16 cellular contexts compared by ENCODE assay signal in genomic region chr14:97703006-97703760, GRCh38.
DNase-seq lines count a peak whose midpoint lies in the region; ATAC-seq and FAIRE-seq lines count a peak whose summit lies in the region.
"Had no signal": no experiment of that assay in that cellular context is flagged by ENCODE, and none has a peak within 500 bp of the region (broad histone marks: within the 10 kb centered on the region; RNA-seq: fewer than 3 reads in every experiment).

No MANE protein-coding gene starts in this region.

- H3K9me3 ChIP-seq in T-helper 17 cell (ENCODE audit: control insufficient read depth, low read length, poor library complexity, severe bottlenecking) (no peaks in the 10 kb centered on the region), small intestine (ENCODE audit: control insufficient read depth, low read depth) (no peaks in the 10 kb centered on the region)
- H3K9me3 ChIP-seq: colonic mucosa, esophagus muscularis mucosa, vagina had no signal

- no peak for FAIRE-seq in small intestine (lab: Jason Lieb, UNC)
- FAIRE-seq: G401.6, GM18507 had no signal

- H3K36me3 ChIP-seq in small intestine (ENCODE audit: control insufficient read depth in 2 of 2, insufficient read depth in 2 of 2, low read length in 2 of 2): no peaks in the 10 kb centered on the region
- H3K36me3 ChIP-seq: colonic mucosa, esophagus muscularis mucosa, vagina had no signal

- 53 to 62% (median 53%) methylated on average over 12 of the region's 12 CpGs for WGBS in small intestine, 3 donors

- DNase-seq in T-helper 17 cell: no peak
- no peak for DNase-seq in activated naive CD8-positive, alpha-beta T cell treated with anti-CD3 and anti-CD28 coated beads for 36 hours
- DNase-seq in small intestine: peak; percentile 32
- DNase-seq in AG08396 (ENCODE audit: low spot score): no peak
- DNase-seq: C1 segment of cervical spinal cord, colonic mucosa, H9, NCI-H1105 treated with DMSO at 0.1 percent for 48 hours, NCI-H510A had no signal

- H3K4me1 Mint-ChIP-seq in T-helper 17 cell: peaks cover 45% of the 10 kb centered on the region
- peaks cover 59% of the 10 kb centered on the region for H3K4me1 Mint-ChIP-seq in activated naive CD8-positive, alpha-beta T cell treated with anti-CD3 and anti-CD28 coated beads for 36 hours

- H3K4me3 ChIP-seq in small intestine (ENCODE audit: low read depth in 1 of 2, low read length in 2 of 2): no peak overlapping the region
- H3K4me3 ChIP-seq: colonic mucosa, esophagus muscularis mucosa, vagina had no signal

- H3K4me1 ChIP-seq in small intestine (ENCODE audit: control insufficient read depth in 2 of 2, insufficient read depth in 1 of 2, low read depth in 1 of 2, low read length in 1 of 2): no peaks in the 10 kb centered on the region
- H3K4me1 ChIP-seq: colonic mucosa, esophagus muscularis mucosa, vagina had no signal

- ATAC-seq in GM19395 (IDR thresholded peaks at IDR 0.05; ENCODE audit: unreplicated experiment): peak; percentile 70
- ATAC-seq in T-helper 17 cell: peak; percentile 66
- no peak for ATAC-seq in GM19328 (IDR thresholded peaks at IDR 0.05; ENCODE audit: unreplicated experiment)
- no peak for ATAC-seq in GM18873 (IDR thresholded peaks at IDR 0.05; ENCODE audit: low FRiP score, unreplicated experiment)

- peak overlapping the region; percentile 53 to 74 for H3K27ac ChIP-seq in small intestine (ENCODE audit: low read depth in 1 of 2, low read length in 1 of 2)
- H3K27ac ChIP-seq: colonic mucosa, esophagus muscularis mucosa, vagina had no signal

- peaks cover 12% of the 10 kb centered on the region for H3K9me3 Mint-ChIP-seq in activated naive CD8-positive, alpha-beta T cell treated with anti-CD3 and anti-CD28 coated beads for 36 hours

- H3K27me3 Mint-ChIP-seq in T-helper 17 cell: no peaks in the 10 kb centered on the region
- no peaks in the 10 kb centered on the region for H3K27me3 Mint-ChIP-seq in activated naive CD8-positive, alpha-beta T cell treated with anti-CD3 and anti-CD28 coated beads for 36 hours

- H3K27me3 ChIP-seq in small intestine (ENCODE audit: control insufficient read depth in 2 of 2, insufficient read depth in 2 of 2, low read length in 2 of 2): no peaks in the 10 kb centered on the region
- H3K27me3 ChIP-seq: colonic mucosa, vagina had no signal

- H3K27ac Mint-ChIP-seq in T-helper 17 cell: peak overlapping the region; percentile 8
- peak overlapping the region; percentile 77 for H3K27ac Mint-ChIP-seq in activated naive CD8-positive, alpha-beta T cell treated with anti-CD3 and anti-CD28 coated beads for 36 hours
- H3K27ac Mint-ChIP-seq: H9 had no signal

- H3K4me3 Mint-ChIP-seq in T-helper 17 cell: peak overlapping the region; percentile 31
- peak overlapping the region; percentile 47 for H3K4me3 Mint-ChIP-seq in activated naive CD8-positive, alpha-beta T cell treated with anti-CD3 and anti-CD28 coated beads for 36 hours
- H3K4me3 Mint-ChIP-seq: H9 had no signal

- H3K36me3 Mint-ChIP-seq in T-helper 17 cell (ENCODE audit: low read depth): peaks cover 2% of the 10 kb centered on the region
- H3K36me3 Mint-ChIP-seq in activated naive CD8-positive, alpha-beta T cell treated with anti-CD3 and anti-CD28 coated beads for 36 hours: peaks cover 11% of the 10 kb centered on the region

Comparison
In these comparisons a context has a peak if more than half of its experiments do, and no peak if none do; other contexts are left out.
1. ATAC-seq: peak in GM19395 (single experiment) and T-helper 17 cell (single experiment); none in GM19328 (single experiment) and GM18873 (single experiment).